Comparison of ENCODE assay signal across 16 cellular contexts in genomic region chr10:88541116-88541626, GRCh38. TPM values are rescaled to one million over a fixed set of nuclear protein-coding genes. Genes with fewer than 3 reads are reported as not detected.
A peak's percentile ranks its signal among the peaks of the same experiment; 100 is the strongest.
DNase-seq lines count a peak whose midpoint lies in the region; ATAC-seq, FAIRE-seq and TF ChIP-seq lines count a peak whose summit lies in the region.
"Had no signal": no experiment of that assay in that cellular context is flagged by ENCODE, and none has a peak within 500 bp of the region (broad histone marks: within the 10 kb centered on the region; RNA-seq: fewer than 3 reads in every experiment).

No MANE protein-coding gene starts in this region.

- H3K27ac Mint-ChIP-seq in activated T-helper 17 cell treated with anti-CD3 and anti-CD28 coated beads, Interleukin-2, amount 50 U/mL, for 72 hours: no peak overlapping the region

- no peaks in the 10 kb centered on the region for H3K36me3 Mint-ChIP-seq in activated T-helper 17 cell treated with anti-CD3 and anti-CD28 coated beads, Interleukin-2, amount 50 U/mL, for 72 hours (ENCODE audit: low read depth)

- ATAC-seq in right cardiac atrium (peak; percentile 86 to 89), sciatic nerve (peak; percentile 91), GM18907 (IDR thresholded peaks at IDR 0.05; ENCODE audit: unreplicated experiment) (no peak)
- no peak for ATAC-seq in activated T-helper 17 cell treated with anti-CD3 and anti-CD28 coated beads, Interleukin-2, amount 50 U/mL, for 72 hours (replicated peaks)

- TF ChIP-seq POLR2A in H54 (IDR thresholded peaks at IDR 0.05; ENCODE audit: low read depth, low read length): no peak

- no peak overlapping the region for H3K4me3 ChIP-seq in right cardiac atrium (ENCODE audit: low read length)
- H3K4me3 ChIP-seq: SK-N-MC had no signal

- intact Hi-C loops in right cardiac atrium (cut with DNase I): no loop called here
- intact Hi-C loops in sciatic nerve (cut with DNase I): no loop called here

- peaks cover 5% of the 10 kb centered on the region for H3K4me1 ChIP-seq in right cardiac atrium (ENCODE audit: control insufficient read depth, insufficient read depth, low read length)

- no peak for DNase-seq in H54 (ENCODE audit: insufficient read length, low spot score)
- DNase-seq in right cardiac atrium: no peak
- no peak for DNase-seq in sciatic nerve (ENCODE audit: low spot score)
- no peak for DNase-seq in activated naive CD4-positive, alpha-beta T cell (lab: John Stamatoyannopoulos, UW)
- DNase-seq in SK-N-DZ (ENCODE audit: low spot score): no peak
- DNase-seq: activated naive CD4-positive, alpha-beta T cell treated with Interleukin-2 at 50 U/mL for 16 hours; cerebellar nuclear complex; stimulated activated naive CD4-positive, alpha-beta T cell treated with Interleukin-2 at 50 U/mL for 16 hours had no signal

- H3K27me3 ChIP-seq in right cardiac atrium (ENCODE audit: control insufficient read depth, insufficient read depth): no peaks in the 10 kb centered on the region

- H3K27ac ChIP-seq in right cardiac atrium (ENCODE audit: low read length): no peak overlapping the region
- H3K27ac ChIP-seq: SK-N-MC had no signal

- no peak overlapping the region for H3K4me3 Mint-ChIP-seq in activated T-helper 17 cell treated with anti-CD3 and anti-CD28 coated beads, Interleukin-2, amount 50 U/mL, for 72 hours

- H3K27me3 Mint-ChIP-seq in activated T-helper 17 cell treated with anti-CD3 and anti-CD28 coated beads, Interleukin-2, amount 50 U/mL, for 72 hours: peaks cover 4% of the 10 kb centered on the region

- H3K9me3 Mint-ChIP-seq in activated T-helper 17 cell treated with anti-CD3 and anti-CD28 coated beads, Interleukin-2, amount 50 U/mL, for 72 hours: no peaks in the 10 kb centered on the region

- FAIRE-seq in H54 (lab: Jason Lieb, UNC): peak; percentile 84
- FAIRE-seq in endometrium (lab: Jason Lieb, UNC): peak; percentile 89
- FAIRE-seq: G401.6, GM19239, TTC549 had no signal

- no peaks in the 10 kb centered on the region for H3K9me3 ChIP-seq in right cardiac atrium (ENCODE audit: control insufficient read depth, low read length)

- no peaks in the 10 kb centered on the region for H3K4me1 Mint-ChIP-seq in activated T-helper 17 cell treated with anti-CD3 and anti-CD28 coated beads, Interleukin-2, amount 50 U/mL, for 72 hours

- WGBS in right cardiac atrium: 42% methylated on average over 5 of the region's 5 CpGs

RNA-seq across cellular contexts. Expression of gene RNLS, which starts 41.9 kb away (rescaled TPM):
- total RNA-seq in right cardiac atrium: 10 to 100 TPM; 16.2 to 20.8 (median 17.4) TPM
- 11.1 TPM for polyA plus RNA-seq in right cardiac atrium
- 5.5 TPM for total RNA-seq in sciatic nerve
- 0.20 TPM in 1 of 2 replicates, not detected in the other for polyA plus RNA-seq in SK-N-DZ (2014; cell fraction: cytosol; rRNA removed)
- not detected in 2 replicates for polyA plus RNA-seq in SK-N-DZ (2014; cell fraction: nucleus; rRNA removed)
- total RNA-seq in activated T-helper 17 cell treated with anti-CD3 and anti-CD28 coated beads, Interleukin-2, amount 50 U/mL, for 72 hours: 1 to 10 TPM; 2.1 to 2.4 TPM

RNA-seq across cellular contexts. Expression of gene LIPJ, which starts 45.4 kb away (rescaled TPM):
- under 1 TPM in 3 of 4 donors, not detected in 1; 0.06 to 0.14 (median 0.11) TPM for total RNA-seq in right cardiac atrium
- 0.02 TPM for polyA plus RNA-seq in right cardiac atrium
- 0.13 TPM for total RNA-seq in sciatic nerve
- not detected in 2 replicates for polyA plus RNA-seq in SK-N-DZ (2014; cell fraction: cytosol; rRNA removed)
- not detected in 2 replicates for polyA plus RNA-seq in SK-N-DZ (2014; cell fraction: nucleus; rRNA removed)
- not detected for total RNA-seq in activated T-helper 17 cell treated with anti-CD3 and anti-CD28 coated beads, Interleukin-2, amount 50 U/mL, for 72 hours
- polyA plus RNA-seq: esophagus had no signal

Comparison
In these comparisons a context has a peak if more than half of its experiments do, and no peak if none do; other contexts are left out.
1. ATAC-seq: peak in right cardiac atrium (2 of 2) and sciatic nerve (single experiment); none in GM18907 (single experiment) and activated T-helper 17 cell treated with anti-CD3 and anti-CD28 coated beads, Interleukin-2, amount 50 U/mL, for 72 hours (single experiment).